Comparison of ENCODE assay signal across 8 cellular contexts in the genomic region with DNA sequence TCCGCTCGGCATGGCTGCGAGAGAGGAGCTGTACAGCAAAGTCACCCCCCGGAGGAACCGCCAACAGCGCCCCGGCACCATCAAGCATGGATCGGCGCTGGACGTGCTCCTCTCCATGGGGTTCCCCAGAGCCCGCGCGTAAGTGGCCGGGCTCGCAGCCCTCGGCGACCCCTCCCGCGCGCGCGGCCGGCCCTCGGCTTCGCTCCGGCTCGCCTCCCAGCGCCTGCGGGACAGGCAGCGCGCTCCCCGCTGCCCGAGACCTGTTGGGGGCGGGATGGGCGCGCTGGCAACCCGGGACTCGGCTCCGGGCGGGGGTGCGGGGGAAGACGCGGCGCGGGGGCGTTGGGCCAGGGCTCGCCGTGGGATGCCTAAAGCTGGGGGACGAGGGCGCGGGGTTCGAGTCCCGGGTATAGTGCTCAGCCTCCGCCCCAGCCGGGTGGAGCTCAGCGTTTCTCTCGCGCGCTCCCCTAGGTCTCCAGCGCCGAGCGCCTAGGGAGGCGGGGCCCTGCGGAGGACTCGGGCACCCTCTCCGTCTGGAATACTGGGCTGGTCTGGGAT. TPM values are rescaled to one million over a fixed set of nuclear protein-coding genes. Genes with fewer than 3 reads are reported as not detected.
DNase-seq lines count a peak whose midpoint lies in the region; ATAC-seq and TF ChIP-seq lines count a peak whose summit lies in the region.

No MANE protein-coding gene starts in this region.

- ATAC-seq in GM18873 (IDR thresholded peaks at IDR 0.05; ENCODE audit: low FRiP score, unreplicated experiment) (peak; percentile 33), HG03135 (IDR thresholded peaks at IDR 0.05; ENCODE audit: unreplicated experiment) (peak; percentile 55)

- DNase-seq in RPMI7951 (ENCODE audit: low read depth) (peak; percentile 69), head of caudate nucleus (peak in 36 of 42 donors; percentile 22 to 79 (median 53)), ovary (peak; percentile 49 to 74 (median 59)), vagina (ENCODE audit: extremely low spot score in 2 of 2) (no peak)
- DNase-seq in activated naive CD4-positive, alpha-beta T cell treated with anti-CD3 and anti-CD28 coated beads for 36 hours = peak; percentile 50

- H3K27me3 ChIP-seq in ovary = no peaks in the 10 kb centered on the region
- H3K27me3 ChIP-seq in vagina = no peaks in the 10 kb centered on the region

- H3K27ac Mint-ChIP-seq in activated naive CD4-positive, alpha-beta T cell treated with anti-CD3 and anti-CD28 coated beads for 36 hours = peak overlapping the region; percentile 87

- CTCF ChIA-PET in activated naive CD4-positive, alpha-beta T cell treated with anti-CD3 and anti-CD28 coated beads for 36 hours (lab: Charles Lee) = interaction anchor here (0.6 to 5.8 kb wide), 22 partner anchors 9 to 198 kb away, joined by 3 to 37 read pairs (median 4); no protein-coding TSS in a partner anchor

- TF ChIP-seq CTCF in 22Rv1 (IDR thresholded peaks at IDR 0.05) = 0 out of 2 replicates have a peak, but pooled peaks have one; percentile 12
- no peak for TF ChIP-seq CTCF in ovary (IDR thresholded peaks at IDR 0.05)
- TF ChIP-seq CTCF in vagina (IDR thresholded peaks at IDR 0.05) = no peak

- H3K4me3 ChIP-seq in ovary (peak overlapping the region; percentile 72), vagina (peak overlapping the region; percentile 81)

- H3K4me3 Mint-ChIP-seq in activated naive CD4-positive, alpha-beta T cell treated with anti-CD3 and anti-CD28 coated beads for 36 hours = peak overlapping the region; percentile 93

- H3K9me3 ChIP-seq in ovary (no peaks in the 10 kb centered on the region), vagina (no peaks in the 10 kb centered on the region)

- TF ChIP-seq POLR2A in ovary (IDR thresholded peaks at IDR 0.05) = no peak
- TF ChIP-seq POLR2A in vagina (IDR thresholded peaks at IDR 0.05) = no peak

- intact Hi-C loops in activated naive CD4-positive, alpha-beta T cell treated with anti-CD3 and anti-CD28 coated beads for 36 hours (cut with micrococcal nuclease) = loop anchor here (1.0 kb wide), 3 partner anchors 19 to 196 kb away; no protein-coding TSS in a partner anchor
- intact Hi-C loops in head of caudate nucleus (cut with DNase I) = no loop called here
- intact Hi-C loops in ovary (cut with DNase I) = loop anchor here in 3 of 4 donors (10.0 kb wide), 1 partner anchor 119 kb away; no protein-coding TSS in a partner anchor
- intact Hi-C loops in vagina (cut with DNase I) = no loop called here

- peaks cover 41% of the 10 kb centered on the region for H3K4me1 Mint-ChIP-seq in activated naive CD4-positive, alpha-beta T cell treated with anti-CD3 and anti-CD28 coated beads for 36 hours (ENCODE audit: low read depth)

- no peaks in the 10 kb centered on the region for H3K36me3 ChIP-seq in ovary
- no peaks in the 10 kb centered on the region for H3K36me3 ChIP-seq in vagina

- H3K4me1 ChIP-seq in ovary (ENCODE audit: insufficient read depth) (peaks cover 4% of the 10 kb centered on the region), vagina (peaks cover 13% of the 10 kb centered on the region)

- H3K9me3 Mint-ChIP-seq in activated naive CD4-positive, alpha-beta T cell treated with anti-CD3 and anti-CD28 coated beads for 36 hours = no peaks in the 10 kb centered on the region

- TF ChIP-seq EP300 in ovary (IDR thresholded peaks at IDR 0.05) = no peak

- H3K27ac ChIP-seq in 22Rv1 (no peak overlapping the region), ovary (peak overlapping the region; percentile 51 to 81), vagina (peak overlapping the region; percentile 90)

- WGBS in ovary, 3 donors = 0 to 2% (median 1%) methylated on average over 22 to 66 of the region's 66 CpGs

- no peaks in the 10 kb centered on the region for H3K27me3 Mint-ChIP-seq in activated naive CD4-positive, alpha-beta T cell treated with anti-CD3 and anti-CD28 coated beads for 36 hours (ENCODE audit: low read depth)

- H3K36me3 Mint-ChIP-seq in activated naive CD4-positive, alpha-beta T cell treated with anti-CD3 and anti-CD28 coated beads for 36 hours (ENCODE audit: low read depth) = no peaks in the 10 kb centered on the region

RNA-seq across cellular contexts. Expression of a gene that starts 0.6 kb away (rescaled TPM):
- total RNA-seq in RPMI7951 (2014; rRNA removed; shearing (Covaris generic)) = 14.3 and 16.0 TPM in 2 replicates
- total RNA-seq in activated naive CD4-positive, alpha-beta T cell treated with anti-CD3 and anti-CD28 coated beads for 36 hours = 10 to 100 TPM; 17.9 to 21.1 TPM
- total RNA-seq in ovary = 1 to 10 TPM in 6 of 7 donors, under 1 TPM in 1; 0.92 to 5.9 (median 1.8) TPM
- polyA plus RNA-seq in ovary = 1 to 10 TPM in 1 of 2 donors, under 1 TPM in 1; 0.31 to 1.8 TPM
- total RNA-seq in vagina = 2.2 TPM

Comparison
In these comparisons a context has a peak if more than half of its experiments do, and no peak if none do; other contexts are left out.
1. DNase-seq: peak in RPMI7951 (single experiment), activated naive CD4-positive, alpha-beta T cell treated with anti-CD3 and anti-CD28 coated beads for 36 hours (single experiment), head of caudate nucleus (36 of 42) and ovary (5 of 5); none in vagina (0 of 2).
2. intact Hi-C loops: an anchor here in activated naive CD4-positive, alpha-beta T cell treated with anti-CD3 and anti-CD28 coated beads for 36 hours (1.0 kb wide) and ovary (10.0 kb wide); none called in head of caudate nucleus and vagina.